Comparison of ENCODE assay signal across 12 cellular contexts in the genomic region with DNA sequence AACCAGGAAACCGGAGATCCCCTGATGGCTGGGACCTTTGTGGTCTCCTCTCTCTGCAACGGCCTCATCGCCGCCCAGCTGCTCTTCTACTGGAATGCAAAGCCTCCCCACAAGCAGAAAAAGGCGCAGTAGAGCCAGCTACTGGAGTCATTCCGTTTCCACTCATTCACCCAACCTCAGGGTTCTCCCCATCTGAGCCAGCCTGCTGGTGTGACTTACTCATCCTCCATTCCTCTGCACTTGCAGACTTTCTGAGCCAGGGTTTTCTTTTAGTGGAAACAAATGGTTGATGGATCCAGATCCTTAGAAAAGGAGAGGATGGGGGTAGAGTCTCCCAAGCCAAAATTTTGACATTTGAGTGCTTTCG. TPM values are rescaled to one million over a fixed set of nuclear protein-coding genes. Genes with fewer than 3 reads are reported as not detected.
DNase-seq lines count a peak whose midpoint lies in the region; ATAC-seq and TF ChIP-seq lines count a peak whose summit lies in the region.
"Had no signal": no experiment of that assay in that cellular context is flagged by ENCODE, and none has a peak within 500 bp of the region (broad histone marks: within the 10 kb centered on the region; RNA-seq: fewer than 3 reads in every experiment).

No MANE protein-coding gene starts in this region.

- peak; percentile 96 for DNase-seq in EL
- DNase-seq in LHCN-M2 (ENCODE audit: low read depth): peak; percentile 98
- DNase-seq in cerebellar cortex (ENCODE audit: low spot score): peak; percentile 24
- DNase-seq in osteocyte (ENCODE audit: extremely low spot score, unreplicated experiment): no peak
- DNase-seq in GM19240 (ENCODE audit: insufficient read length, low spot score): no peak
- no peak for DNase-seq in stimulated activated naive CD4-positive, alpha-beta T cell treated with Interleukin-2 at 50 U/mL for 16 hours (lab: John Stamatoyannopoulos, UW)
- no peak for DNase-seq in foreskin melanocyte
- DNase-seq: activated naive CD8-positive, alpha-beta T cell treated with anti-CD3 and anti-CD28 coated beads, Interleukin-2, amount 10 ng/mL, durations not matched to agents 7 days and 5 days; immature natural killer cell; NCI-H1092 treated with DMSO at 0.1 percent for 48 hours; T-cell had no signal

- peaks cover 10% of the 10 kb centered on the region for H3K36me3 Mint-ChIP-seq in osteocyte (ENCODE audit: unreplicated experiment)

- no peak overlapping the region for H3K4me3 Mint-ChIP-seq in osteocyte (ENCODE audit: unreplicated experiment)
- H3K4me3 Mint-ChIP-seq: activated naive CD8-positive, alpha-beta T cell treated with anti-CD3 and anti-CD28 coated beads, Interleukin-2, amount 10 ng/mL, durations not matched to agents 7 days and 5 days; immature natural killer cell; T-cell had no signal

- H3K27me3 Mint-ChIP-seq in osteocyte (ENCODE audit: unreplicated experiment): no peaks in the 10 kb centered on the region
- H3K27me3 Mint-ChIP-seq: activated naive CD8-positive, alpha-beta T cell treated with anti-CD3 and anti-CD28 coated beads, Interleukin-2, amount 10 ng/mL, durations not matched to agents 7 days and 5 days; T-cell had no signal

- TF ChIP-seq CTCF in osteocyte (IDR thresholded peaks at IDR 0.05): no peak

- no peaks in the 10 kb centered on the region for H3K9me3 Mint-ChIP-seq in osteocyte (ENCODE audit: unreplicated experiment)
- H3K9me3 Mint-ChIP-seq: activated naive CD8-positive, alpha-beta T cell treated with anti-CD3 and anti-CD28 coated beads, Interleukin-2, amount 10 ng/mL, durations not matched to agents 7 days and 5 days; immature natural killer cell; T-cell had no signal

- H3K27ac Mint-ChIP-seq in osteocyte (ENCODE audit: unreplicated experiment): peak overlapping the region; percentile 54
- H3K27ac Mint-ChIP-seq: T-cell had no signal

- H3K4me1 Mint-ChIP-seq in osteocyte (ENCODE audit: unreplicated experiment): peaks cover 47% of the 10 kb centered on the region

- ATAC-seq in GM19328 (IDR thresholded peaks at IDR 0.05; ENCODE audit: unreplicated experiment): no peak
- ATAC-seq: T-cell had no signal

RNA-seq across cellular contexts. Expression of a gene that starts 2.5 kb away (rescaled TPM):
- 0.96 and 2.0 TPM in 2 replicates for total RNA-seq in LHCN-M2 (2014; rRNA removed)
- polyA plus RNA-seq in LHCN-M2 (2012): 2.0 TPM
- total RNA-seq in osteocyte: 0.78 TPM in 2 replicates
- polyA plus RNA-seq: immature natural killer cell had no signal

RNA-seq across cellular contexts. Expression of a gene that starts 3.8 kb away (rescaled TPM):
- total RNA-seq in LHCN-M2 (2014; rRNA removed) (371 and 379 TPM in 2 replicates), osteocyte (34.2 and 42.2 TPM in 2 replicates)
- 124 TPM for polyA plus RNA-seq in LHCN-M2 (2012)

RNA-seq across cellular contexts. Expression of a gene that starts 8.0 kb away (rescaled TPM):
- total RNA-seq in LHCN-M2 (2014; rRNA removed) (48.2 and 56.4 TPM in 2 replicates), osteocyte (1.1 TPM in 2 replicates)
- 68.0 TPM for polyA plus RNA-seq in LHCN-M2 (2012)

RNA-seq across cellular contexts. Expression of a gene that starts 25.7 kb away (rescaled TPM):
- total RNA-seq in LHCN-M2 (2014; rRNA removed) (108 and 131 TPM in 2 replicates), osteocyte (52.5 and 53.7 TPM in 2 replicates)
- polyA plus RNA-seq in LHCN-M2 (2012): 52.4 TPM

RNA-seq across cellular contexts. Expression of a gene that starts 27.3 kb away (rescaled TPM):
- total RNA-seq in LHCN-M2 (2014; rRNA removed) (49.4 and 51.8 TPM in 2 replicates), osteocyte (48.7 and 50.7 TPM in 2 replicates)
- 30.5 TPM for polyA plus RNA-seq in LHCN-M2 (2012)

Comparison
In these comparisons a context has a peak if more than half of its experiments do, and no peak if none do; other contexts are left out.
1. DNase-seq: peak in EL (single experiment), LHCN-M2 (single experiment) and cerebellar cortex (single experiment); none in osteocyte (single experiment), GM19240 (single experiment), stimulated activated naive CD4-positive, alpha-beta T cell treated with Interleukin-2 at 50 U/mL for 16 hours (single experiment) and foreskin melanocyte (single experiment).
2. RNA of a gene that starts 8.0 kb away (total RNA-seq): 48.2 to 56.4 TPM in LHCN-M2; 1.1 TPM in osteocyte; every median in the first group is over 10 times any median in the second.